ENCODE assay signal across 23 cellular contexts in the genomic region with DNA sequence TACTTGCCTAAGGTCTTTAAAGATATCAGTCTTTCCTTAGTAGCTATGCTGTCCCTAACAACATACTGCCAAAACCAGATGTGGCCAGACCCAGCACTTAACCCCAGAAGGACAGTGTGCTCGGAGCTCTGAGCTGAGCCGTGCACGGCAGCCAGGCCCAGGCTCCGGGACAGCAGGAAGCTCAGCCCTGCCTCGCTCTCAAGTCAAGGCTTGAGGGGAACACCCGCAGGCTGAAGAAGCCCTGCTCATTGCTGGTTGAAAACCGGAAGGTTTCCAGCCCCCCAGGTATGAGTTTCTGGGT.
DNase-seq lines count a peak whose midpoint lies in the region; ATAC-seq and TF ChIP-seq lines count a peak whose summit lies in the region.
"Had no signal": no experiment of that assay in that cellular context is flagged by ENCODE, and none has a peak within 500 bp of the region (broad histone marks: within the 10 kb centered on the region; RNA-seq: fewer than 3 reads in every experiment).

No MANE protein-coding gene starts in this region.

- H2BK20ac ChIP-seq in H9 (ENCODE audit: low read depth, low read length, poor library complexity, severe bottlenecking), result no peak overlapping the region

- peaks cover 3% of the 10 kb centered on the region; the same call in 1 of the 2 replicates for H3K4me1 ChIP-seq in H9 (ENCODE audit: insufficient read depth, low read length)
- peaks cover 27% of the 10 kb centered on the region for H3K4me1 ChIP-seq in iPS-20b (ENCODE audit: insufficient read depth, low read length)
- peaks cover 0 to 9% of the 10 kb centered on the region in 2 donors for H3K4me1 ChIP-seq in neuronal stem cell (ENCODE audit: control insufficient read depth in 2 of 2, insufficient read depth in 1 of 2, low read depth in 1 of 2, low read length in 2 of 2)
- H3K4me1 ChIP-seq: gastrocnemius medialis, Peyer's patch had no signal

- H3K27me3 Mint-ChIP-seq in H9 (ENCODE audit: low read depth) (no peaks in the 10 kb centered on the region), chondrocyte (ENCODE audit: low read depth) (no peaks in the 10 kb centered on the region)
- H3K27me3 Mint-ChIP-seq: CD4-positive, alpha-beta T cell; central memory CD8-positive, alpha-beta T cell had no signal

- no peaks in the 10 kb centered on the region for H3K23me2 ChIP-seq in H9 (ENCODE audit: insufficient read length, low read depth, low read length, poor library complexity, severe bottlenecking)

- H3K27ac Mint-ChIP-seq in H9, result peak overlapping the region; percentile 72 to 86 (median 77); a peak in 6 of 7 replicates
- H3K27ac Mint-ChIP-seq in chondrocyte (ENCODE audit: unreplicated experiment), result peak overlapping the region; percentile 13
- H3K27ac Mint-ChIP-seq: activated naive CD4-positive, alpha-beta T cell treated with anti-CD3 and anti-CD28 coated beads for 36 hours; CD4-positive, alpha-beta T cell had no signal

- H3K27me3 ChIP-seq in H9 (ENCODE audit: insufficient read depth, low read length), result no peaks in the 10 kb centered on the region
- H3K27me3 ChIP-seq in iPS-20b (ENCODE audit: insufficient read depth, low read length), result no peaks in the 10 kb centered on the region
- H3K27me3 ChIP-seq in neuronal stem cell (ENCODE audit: control insufficient read depth in 3 of 3, insufficient read depth in 3 of 3, low read depth in 1 of 3, low read length in 3 of 3), result no peaks in the 10 kb centered on the region
- H3K27me3 ChIP-seq: gastrocnemius medialis, Peyer's patch, thyroid gland had no signal

- H3K4me3 ChIP-seq in iPS-20b (ENCODE audit: low read length), result no peak overlapping the region
- H3K4me3 ChIP-seq in neuronal stem cell (ENCODE audit: low read length in 2 of 2), result no peak overlapping the region
- H3K4me3 ChIP-seq: gastrocnemius medialis, Peyer's patch, thyroid gland had no signal

- H3K18ac ChIP-seq in H9 (ENCODE audit: insufficient read length, low read depth, low read length), result no peak overlapping the region
- H3K18ac ChIP-seq in neuronal stem cell (ENCODE audit: low read length), result peak overlapping the region; percentile 4

- no peak overlapping the region for H2BK120ac ChIP-seq in H9 (ENCODE audit: low read depth, low read length, poor library complexity, severe bottlenecking)
- H2BK120ac ChIP-seq in neuronal stem cell (ENCODE audit: low read depth, low read length), result no peak overlapping the region

- H2AK5ac ChIP-seq in H9 (ENCODE audit: insufficient read length, low read length) (no peak overlapping the region), neuronal stem cell (ENCODE audit: low read depth, low read length) (no peak overlapping the region)

- H2AFZ ChIP-seq in H9 (ENCODE audit: low read length), result no peak overlapping the region
- H2AFZ ChIP-seq in neuronal stem cell (ENCODE audit: low read length), result no peak overlapping the region

- H4K91ac ChIP-seq in H9 (ENCODE audit: insufficient read length, low read depth, low read length) (no peak overlapping the region), neuronal stem cell (ENCODE audit: low read depth, low read length, poor library complexity) (no peak overlapping the region)

- no peak overlapping the region for H3K4me2 ChIP-seq in H9 (ENCODE audit: insufficient read depth, insufficient read length, low read length)
- H3K4me2 ChIP-seq in neuronal stem cell (ENCODE audit: insufficient read depth, low read length, poor library complexity, severe bottlenecking), result no peak overlapping the region

- H3K56ac ChIP-seq in H9 (ENCODE audit: insufficient read length, low read depth, low read length), result no peak overlapping the region

- H3K4me1 Mint-ChIP-seq in H9, result peaks cover 44 to 48% of the 10 kb centered on the region in 2 experiments
- peaks cover 9% of the 10 kb centered on the region for H3K4me1 Mint-ChIP-seq in chondrocyte (ENCODE audit: low read depth)
- H3K4me1 Mint-ChIP-seq: central memory CD8-positive, alpha-beta T cell had no signal

- H3K36me3 Mint-ChIP-seq in H9 (ENCODE audit: insufficient read depth in 1 of 3, low read depth in 3 of 3) (no peaks in the 10 kb centered on the region; a peak in 1 of 7 replicates), chondrocyte (ENCODE audit: low read depth) (peaks cover 14% of the 10 kb centered on the region)

- H3K9me3 Mint-ChIP-seq in H9 (no peaks in the 10 kb centered on the region; a peak in 1 of 5 replicates), chondrocyte (ENCODE audit: low read depth) (no peaks in the 10 kb centered on the region)
- H3K9me3 Mint-ChIP-seq: activated naive CD4-positive, alpha-beta T cell treated with anti-CD3 and anti-CD28 coated beads for 36 hours; activated T-cell treated with anti-CD3 and anti-CD28 coated beads, Interleukin-2, amount 50 U/mL, for 4 hours; CD4-positive, alpha-beta T cell; central memory CD8-positive, alpha-beta T cell had no signal

- H3K79me2 ChIP-seq in H9 (ENCODE audit: insufficient read depth, low read length), result no peaks in the 10 kb centered on the region

- H4K8ac ChIP-seq in H9 (replicated peaks; ENCODE audit: insufficient read length, low read depth, low read length), result no peak overlapping the region
- no peak overlapping the region for H4K8ac ChIP-seq in neuronal stem cell (ENCODE audit: low read depth, low read length)

- H3K23ac ChIP-seq in H9 (ENCODE audit: insufficient read length, low read depth, low read length), result no peak overlapping the region
- no peak overlapping the region for H3K23ac ChIP-seq in neuronal stem cell (ENCODE audit: low read depth, low read length, poor library complexity)

- H3K36me3 ChIP-seq in iPS-20b (ENCODE audit: insufficient read depth, low read depth, low read length) (no peaks in the 10 kb centered on the region), neuronal stem cell (replicated peaks in 1 of 2; ENCODE audit: control insufficient read depth in 2 of 2, insufficient read depth in 2 of 2, low read length in 2 of 2) (peaks cover 0 to 92% of the 10 kb centered on the region in 2 donors)

- H3K4me3 Mint-ChIP-seq in H9, result no peak overlapping the region
- H3K4me3 Mint-ChIP-seq in chondrocyte (ENCODE audit: unreplicated experiment), result no peak overlapping the region
- H3K4me3 Mint-ChIP-seq: activated naive CD4-positive, alpha-beta T cell treated with anti-CD3 and anti-CD28 coated beads for 36 hours; activated T-cell treated with anti-CD3 and anti-CD28 coated beads, Interleukin-2, amount 50 U/mL, for 4 hours; CD4-positive, alpha-beta T cell; central memory CD8-positive, alpha-beta T cell had no signal

- TF ChIP-seq CTCF in H9 (conservative IDR thresholded peaks at IDR 0.05) (no peak), chondrocyte (IDR thresholded peaks at IDR 0.05) (no peak)

- H4K20me1 ChIP-seq in H9 (ENCODE audit: control insufficient read depth, insufficient read depth, insufficient read length), result no peaks in the 10 kb centered on the region

- H2BK5ac ChIP-seq in H9 (ENCODE audit: insufficient read length, low read length) (no peak overlapping the region), neuronal stem cell (ENCODE audit: low read length) (no peak overlapping the region)

- H3K14ac ChIP-seq in H9 (ENCODE audit: insufficient read depth, low read length), result no peak overlapping the region
- no peak overlapping the region for H3K14ac ChIP-seq in neuronal stem cell (ENCODE audit: low read length)

- H3K4ac ChIP-seq in H9 (ENCODE audit: low read depth, low read length) (no peak overlapping the region), neuronal stem cell (ENCODE audit: low read length) (no peak overlapping the region)

- no CpG with 5 or more reads among the region's 7 CpGs for WGBS in H9 (ENCODE audit: extremely low coverage, insufficient read length, low lambda C conversion rate)
- WGBS in neuronal stem cell (ENCODE audit: extremely low coverage in 2 of 2, insufficient read length in 2 of 2, insufficient replicate concordance in 1 of 2), 2 donors, result no CpG with 5 or more reads among the region's 7 CpGs

- H3T11ph ChIP-seq in H9 (ENCODE audit: low read length), result no peak overlapping the region

- no peak overlapping the region for H4K5ac ChIP-seq in H9 (ENCODE audit: insufficient read length, low read depth, low read length)

- H3K79me1 ChIP-seq in H9 (ENCODE audit: insufficient read depth, low read depth, low read length, poor library complexity, severe bottlenecking), result no peaks in the 10 kb centered on the region
- H3K79me1 ChIP-seq in neuronal stem cell (ENCODE audit: low read depth, low read length), result no peaks in the 10 kb centered on the region

- no peak for DNase-seq in H9
- no peak for DNase-seq in chondrocyte (ENCODE audit: low spot score)
- DNase-seq in neuronal stem cell (ENCODE audit: low spot score), result no peak
- DNase-seq in glomerular visceral epithelial cell (ENCODE audit: extremely low spot score), result no peak
- DNase-seq in DMS79 (lab: John Stamatoyannopoulos, UW), result no peak
- no peak for DNase-seq in HPDE6-E6E7 (ENCODE audit: extremely low spot score)
- DNase-seq: activated naive CD4-positive, alpha-beta T cell treated with anti-CD3 and anti-CD28 coated beads for 36 hours; activated T-cell treated with anti-CD3 and anti-CD28 coated beads, Interleukin-2, amount 50 U/mL, for 4 hours; CD4-positive, alpha-beta T cell; erythroblast; gastrocnemius medialis; GF-D8; NCI-H1092; NCI-H2107; NCI-H510A; Peyer's patch; stimulated activated CD4-positive, alpha-beta T cell treated with anti-CD3 and anti-CD28 coated beads, Interleukin-1b, Interleukin-23, amount 100 ng/mL, for 48 hours; stimulated activated naive CD4-positive, alpha-beta T cell; T1000; thyroid gland had no signal

- no peaks in the 10 kb centered on the region for H3K9me3 ChIP-seq in H9 (ENCODE audit: control insufficient read depth, low read depth, low read length)
- no peaks in the 10 kb centered on the region for H3K9me3 ChIP-seq in iPS-20b (ENCODE audit: insufficient read depth, low read depth, low read length)
- H3K9me3 ChIP-seq in neuronal stem cell (replicated peaks in 1 of 2; ENCODE audit: control insufficient read depth in 2 of 2, insufficient read depth in 1 of 2, low read depth in 1 of 2, low read length in 2 of 2), result no peaks in the 10 kb centered on the region
- H3K9me3 ChIP-seq: gastrocnemius medialis, Peyer's patch, thyroid gland had no signal

- H2BK12ac ChIP-seq in H9 (ENCODE audit: insufficient read length, low read depth, low read length), result no peak overlapping the region
- H2BK12ac ChIP-seq in neuronal stem cell (ENCODE audit: low read length), result no peak overlapping the region

- H3K9ac ChIP-seq in H9 (ENCODE audit: extremely low read depth, insufficient read length, low read length), result no peak overlapping the region
- H3K9ac ChIP-seq in iPS-20b (ENCODE audit: low read depth, low read length), result peak overlapping the region; percentile 39; the same call in 1 of the 2 replicates
- H3K9ac ChIP-seq in neuronal stem cell (ENCODE audit: low read depth, low read length, poor library complexity), result no peak overlapping the region

- H3K27ac ChIP-seq in H9 (ENCODE audit: insufficient read length, low read depth, low read length) (no peak overlapping the region), iPS-20b (ENCODE audit: low read length) (peak overlapping the region; percentile 54), neuronal stem cell (replicated peaks; ENCODE audit: low read length) (no peak overlapping the region)
- H3K27ac ChIP-seq: gastrocnemius medialis, Peyer's patch, thyroid gland had no signal

- ATAC-seq in GM18498 (IDR thresholded peaks at IDR 0.05; ENCODE audit: unreplicated experiment), result no peak
- ATAC-seq: activated T-cell treated with anti-CD3 and anti-CD28 coated beads, Interleukin-2, amount 50 U/mL, for 4 hours had no signal

- H2BK15ac ChIP-seq in H9 (ENCODE audit: low read depth, low read length), result no peak overlapping the region
- H2BK15ac ChIP-seq in neuronal stem cell (ENCODE audit: low read length), result no peak overlapping the region
